Comparison of ENCODE assay signal across 8 cellular contexts in the genomic region with DNA sequence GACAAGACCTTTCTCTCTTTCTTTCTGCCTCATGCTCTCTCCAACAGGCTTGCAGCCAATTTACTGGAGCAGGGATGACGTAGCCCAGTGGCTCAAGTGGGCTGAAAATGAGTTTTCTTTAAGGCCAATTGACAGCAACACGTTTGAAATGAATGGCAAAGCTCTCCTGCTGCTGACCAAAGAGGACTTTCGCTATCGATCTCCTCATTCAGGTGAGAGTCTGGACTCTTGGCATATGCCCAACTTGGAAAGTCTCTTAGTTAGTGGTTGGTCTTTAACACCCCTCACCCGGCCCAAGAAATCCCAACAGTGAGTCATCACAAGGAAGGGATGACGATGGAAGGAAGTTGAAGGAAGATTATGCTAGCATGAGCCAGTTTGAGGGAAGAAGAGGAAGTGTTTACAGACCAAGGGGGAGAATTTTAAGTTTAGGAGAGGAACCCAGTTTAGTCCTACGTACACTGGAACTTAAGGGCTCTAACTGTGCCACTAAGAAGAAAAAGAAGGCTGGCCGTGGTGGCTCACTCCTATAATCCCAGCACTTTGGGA.
DNase-seq lines count a peak whose midpoint lies in the region; ATAC-seq, FAIRE-seq and TF ChIP-seq lines count a peak whose summit lies in the region.

No MANE protein-coding gene starts in this region.

- peaks cover 8% of the 10 kb centered on the region for H3K9me3 Mint-ChIP-seq in activated CD4-positive, alpha-beta T cell treated with anti-CD3 and anti-CD28 coated beads, Interleukin-2, amount 10 ng/mL, durations not matched to agents 24 days and 14 days

- no peak for TF ChIP-seq CTCF in VCaP (conservative IDR thresholded peaks at IDR 0.05)
- TF ChIP-seq CTCF in kidney (IDR thresholded peaks at IDR 0.05; ENCODE audit: borderline replicate concordance, extremely low read depth, insufficient read depth): no peak
- no peak for TF ChIP-seq CTCF in transverse colon (IDR thresholded peaks at IDR 0.05)
- no peak for TF ChIP-seq CTCF in ovary (IDR thresholded peaks at IDR 0.05)

- H3K36me3 ChIP-seq in kidney (ENCODE audit: control insufficient read depth in 1 of 2, insufficient read depth in 2 of 2, low read length in 2 of 2): peaks cover 0 to 2% of the 10 kb centered on the region in 2 donors
- no peaks in the 10 kb centered on the region for H3K36me3 ChIP-seq in transverse colon
- H3K36me3 ChIP-seq in ovary: no peaks in the 10 kb centered on the region

- no peak for FAIRE-seq in kidney (lab: Jason Lieb, UNC)

- TF ChIP-seq POLR2A in transverse colon (IDR thresholded peaks at IDR 0.05) (no peak), ovary (IDR thresholded peaks at IDR 0.05) (no peak)

- H3K4me1 ChIP-seq in kidney (ENCODE audit: control insufficient read depth in 1 of 2, insufficient read depth in 1 of 2, low read depth in 1 of 2, low read length in 2 of 2) (peaks cover 6 to 9% of the 10 kb centered on the region in 2 donors), transverse colon (peaks cover 25 to 89% (median 53%) of the 10 kb centered on the region in 4 donors), ovary (ENCODE audit: insufficient read depth) (peaks cover 13% of the 10 kb centered on the region)

- H3K27ac ChIP-seq in VCaP (peak overlapping the region; percentile 72; the same call in 1 of the 2 replicates), kidney (ENCODE audit: low read depth in 2 of 2, low read length in 2 of 2) (peak overlapping the region; percentile 54 to 78), transverse colon (peak overlapping the region; percentile 71 to 86 (median 82)), ovary (no peak overlapping the region)

- no peak for ATAC-seq in HG03469 (IDR thresholded peaks at IDR 0.05; ENCODE audit: unreplicated experiment)

- H3K36me3 Mint-ChIP-seq in activated CD4-positive, alpha-beta T cell treated with anti-CD3 and anti-CD28 coated beads, Interleukin-2, amount 10 ng/mL, durations not matched to agents 24 days and 14 days (ENCODE audit: low read depth): peaks cover 74% of the 10 kb centered on the region

- in situ Hi-C loops in transverse colon (cut with MboI; ENCODE audit: low pct_ligation_motif_present in 1 of 4, low pct_unique_long_range_greater_than_20kb in 1 of 4, low sequenced_read_pairs in 3 of 4): no loop called here

- intact Hi-C loops in activated CD4-positive, alpha-beta T cell treated with anti-CD3 and anti-CD28 coated beads, Interleukin-2, amount 10 ng/mL, durations not matched to agents 24 days and 14 days (cut with micrococcal nuclease): no loop called here
- intact Hi-C loops in kidney (cut with DNase I) (no loop called here), transverse colon (cut with DNase I; ENCODE audit: low total_unique reads) (loop anchor here (2.0 kb wide), 1 partner anchor 24 kb away; no protein-coding TSS in a partner anchor), ovary (cut with DNase I) (no loop called here)

- no peak overlapping the region for H3K4me3 ChIP-seq in kidney (ENCODE audit: low read length in 2 of 2)
- H3K4me3 ChIP-seq in transverse colon: no peak overlapping the region
- H3K4me3 ChIP-seq in ovary: no peak overlapping the region

- H3K4me1 Mint-ChIP-seq in activated CD4-positive, alpha-beta T cell treated with anti-CD3 and anti-CD28 coated beads, Interleukin-2, amount 10 ng/mL, durations not matched to agents 24 days and 14 days: peaks cover 65% of the 10 kb centered on the region

- no peaks in the 10 kb centered on the region for H3K27me3 Mint-ChIP-seq in activated CD4-positive, alpha-beta T cell treated with anti-CD3 and anti-CD28 coated beads, Interleukin-2, amount 10 ng/mL, durations not matched to agents 24 days and 14 days

- H3K9ac ChIP-seq in kidney (ENCODE audit: low read length in 2 of 2): no peak overlapping the region

- peak overlapping the region; percentile 84 for H3K27ac Mint-ChIP-seq in activated CD4-positive, alpha-beta T cell treated with anti-CD3 and anti-CD28 coated beads, Interleukin-2, amount 10 ng/mL, durations not matched to agents 24 days and 14 days

- no peaks in the 10 kb centered on the region for H3K9me3 ChIP-seq in kidney (ENCODE audit: control insufficient read depth in 1 of 2, low read length in 2 of 2)
- no peaks in the 10 kb centered on the region for H3K9me3 ChIP-seq in transverse colon
- no peaks in the 10 kb centered on the region for H3K9me3 ChIP-seq in ovary

- no peak for DNase-seq in activated CD4-positive, alpha-beta T cell treated with anti-CD3 and anti-CD28 coated beads, Interleukin-2, amount 10 ng/mL, durations not matched to agents 24 days and 14 days
- DNase-seq in activated CD4-positive, alpha-beta T cell treated with anti-CD3 and anti-CD28 coated beads for 1 hour: no peak
- DNase-seq in kidney (no peak), transverse colon (peak; percentile 42), GOT3 (lab: John Stamatoyannopoulos, UW) (no peak), ovary (no peak)

- no peak overlapping the region for H3K4me3 Mint-ChIP-seq in activated CD4-positive, alpha-beta T cell treated with anti-CD3 and anti-CD28 coated beads, Interleukin-2, amount 10 ng/mL, durations not matched to agents 24 days and 14 days

- WGBS in transverse colon (ENCODE audit: low coverage in 1 of 2), 2 donors: 44 to 50% methylated on average over 3 to 8 of the region's 8 CpGs
- 68 to 83% (median 83%) methylated on average over 8 of the region's 8 CpGs for WGBS in ovary, 3 donors

- no peaks in the 10 kb centered on the region for H3K27me3 ChIP-seq in transverse colon
- no peaks in the 10 kb centered on the region for H3K27me3 ChIP-seq in ovary

- TF ChIP-seq EP300 in transverse colon (IDR thresholded peaks at IDR 0.05; ENCODE audit: low read depth): no peak
- no peak for TF ChIP-seq EP300 in ovary (IDR thresholded peaks at IDR 0.05)

Comparison
In these comparisons a context has a peak if more than half of its experiments do, and no peak if none do; other contexts are left out.
1. H3K27ac ChIP-seq: peak in VCaP (single experiment), kidney (2 of 2) and transverse colon (4 of 4); none in ovary (0 of 2).